In genomic region chr17:29147228-29147627, GRCh38 we compare ENCODE assay signal across 7 cellular contexts. TPM values are rescaled to one million over a fixed set of nuclear protein-coding genes. Genes with fewer than 3 reads are reported as not detected.
A peak's percentile ranks its signal among the peaks of the same experiment; 100 is the strongest.
DNase-seq lines count a peak whose midpoint lies in the region; ATAC-seq, FAIRE-seq and TF ChIP-seq lines count a peak whose summit lies in the region.
"Not testable (repeated sequence)": the region's sequence is repeated elsewhere in the genome, so short reads cannot be mapped to it uniquely, and the experiment has no call there.

No MANE protein-coding gene starts in this region.

- not testable (repeated sequence) for H3K27me3 ChIP-seq in IMR-90 (ENCODE audit: control insufficient read depth, insufficient read depth, low read length); HepG2 (ENCODE audit: control insufficient read depth in 1 of 2, insufficient read depth in 2 of 2, low read length in 2 of 2)

- not testable (repeated sequence) for ATAC-seq in IMR-90 (ENCODE audit: low read depth); activated CD8-positive, alpha-beta T cell treated with anti-CD3 and anti-CD28 coated beads for 36 hours; central memory CD8-positive, alpha-beta T cell (replicated peaks; ENCODE audit: extremely low read depth, poor library complexity, severe bottlenecking); HepG2

- WGBS in IMR-90 (ENCODE audit: extremely low coverage in 2 of 2, insufficient read length in 1 of 2), 2 experiments = no CpG with 5 or more reads among the region's 2 CpGs
- 96% methylated on average over 2 of the region's 2 CpGs for WGBS in HepG2 (ENCODE audit: low lambda C conversion rate)

- not testable (repeated sequence) for H4K5ac ChIP-seq in IMR-90 (ENCODE audit: low read depth, low read length)

- dilution Hi-C loops in IMR-90 (cut with HindIII; ENCODE audit: low sequenced_read_pairs, unreplicated experiment) = not testable (repeated sequence)

- H3K27ac Mint-ChIP-seq in T-helper 2 cell treated with Interferon-gamma antibody and Interleukin-4, amounts not matched to agents 5 μg/mL and 100 μg/mL, for 36 hours = peak overlapping the region; percentile 67
- peak overlapping the region; percentile 55 for H3K27ac Mint-ChIP-seq in activated CD8-positive, alpha-beta T cell treated with anti-CD3 and anti-CD28 coated beads for 36 hours
- peak overlapping the region; percentile 41 for H3K27ac Mint-ChIP-seq in activated naive CD4-positive, alpha-beta T cell treated with anti-CD3 and anti-CD28 coated beads for 36 hours
- H3K27ac Mint-ChIP-seq in central memory CD8-positive, alpha-beta T cell (ENCODE audit: low read depth) = not testable (repeated sequence)

- CTCF ChIA-PET in IMR-90 (lab: Yijun Ruan, JAX) (interaction anchor here (5.9 to 6.1 kb wide), 2 partner anchors 23 to 73 kb away, joined by 40 to 56 read pairs; no protein-coding TSS in a partner anchor), HepG2 (lab: Yijun Ruan, JAX; ENCODE audit: low intra/inter-chr PET ratio, low total read pairs) (interaction anchor here (4.6 kb wide), 1 partner anchor 33 kb away, joined by 40 read pairs; the partner anchor contains the start of gene MYO18A)
- CTCF ChIA-PET in activated CD8-positive, alpha-beta T cell treated with anti-CD3 and anti-CD28 coated beads for 36 hours (lab: Charles Lee) = interaction anchor here (1.0 to 27.4 kb wide), 9 partner anchors 8 to 223 kb away, joined by 3 to 609 read pairs (median 21); partner anchors contain the start of gene MYO18A
- CTCF ChIA-PET in activated naive CD4-positive, alpha-beta T cell treated with anti-CD3 and anti-CD28 coated beads for 36 hours (lab: Charles Lee) = interaction anchor here (0.6 to 10.6 kb wide), 12 partner anchors 8 to 243 kb away, joined by 3 to 261 read pairs (median 4); partner anchors contain the start of gene MYO18A

- not testable (repeated sequence) for H2BK20ac ChIP-seq in IMR-90 (ENCODE audit: low read depth, low read length)

- H3K9me1 ChIP-seq in IMR-90 (ENCODE audit: insufficient read depth, low read length) = peaks cover 15% of the 10 kb centered on the region

- H2AFZ ChIP-seq in IMR-90 (replicated peaks; ENCODE audit: low read length, poor library complexity); HepG2 (ENCODE audit: low read length): not testable (repeated sequence)

- peaks cover 28 to 83% of the 10 kb centered on the region in 2 experiments for H3K79me1 ChIP-seq in IMR-90 (ENCODE audit: low read depth in 1 of 2, low read length in 2 of 2)

- not testable (repeated sequence) for H3K27me3 Mint-ChIP-seq in T-helper 2 cell treated with Interferon-gamma antibody and Interleukin-4, amounts not matched to agents 5 μg/mL and 100 μg/mL, for 36 hours (ENCODE audit: low read depth); activated CD8-positive, alpha-beta T cell treated with anti-CD3 and anti-CD28 coated beads for 36 hours; activated naive CD4-positive, alpha-beta T cell treated with anti-CD3 and anti-CD28 coated beads for 36 hours (ENCODE audit: low read depth); central memory CD8-positive, alpha-beta T cell

- peaks cover 39% of the 10 kb centered on the region for H3K4me1 Mint-ChIP-seq in T-helper 2 cell treated with Interferon-gamma antibody and Interleukin-4, amounts not matched to agents 5 μg/mL and 100 μg/mL, for 36 hours (ENCODE audit: low read depth)
- peaks cover 57% of the 10 kb centered on the region for H3K4me1 Mint-ChIP-seq in activated CD8-positive, alpha-beta T cell treated with anti-CD3 and anti-CD28 coated beads for 36 hours (ENCODE audit: low read depth)
- H3K4me1 Mint-ChIP-seq in activated naive CD4-positive, alpha-beta T cell treated with anti-CD3 and anti-CD28 coated beads for 36 hours (ENCODE audit: low read depth) = peaks cover 49% of the 10 kb centered on the region
- H3K4me1 Mint-ChIP-seq in central memory CD8-positive, alpha-beta T cell = peaks cover 29% of the 10 kb centered on the region

- in situ Hi-C loops in IMR-90 (cut with MboI; ENCODE audit: low sequenced_read_pairs) = loop anchor here (5.0 kb wide), 2 partner anchors 70 to 140 kb away; no protein-coding TSS in a partner anchor
- in situ Hi-C loops in HepG2 (cut with HindIII; ENCODE audit: extremely low pct_ligation_motif_present, low pct_unique_long_range_greater_than_20kb) = loop anchor here (5.0 kb wide), 2 partner anchors 35 to 70 kb away; partner anchors contain the start of gene MYO18A

- H3K4me1 ChIP-seq in IMR-90 (ENCODE audit: control insufficient read depth, insufficient read depth, low read length) (peaks cover 21% of the 10 kb centered on the region), HepG2 (ENCODE audit: insufficient read depth, low read length) (peaks cover 76% of the 10 kb centered on the region)

- POLR2A ChIA-PET in IMR-90 (lab: Charles Lee; ENCODE audit: unreplicated experiment) = not testable (repeated sequence)
- POLR2A ChIA-PET in activated CD8-positive, alpha-beta T cell treated with anti-CD3 and anti-CD28 coated beads for 36 hours (lab: Charles Lee) = interaction anchor here (1.0 to 6.7 kb wide), 4 partner anchors 8 to 147 kb away, joined by 3 to 65 read pairs (median 6); partner anchors contain the start of gene MYO18A
- POLR2A ChIA-PET in HepG2 (lab: Yijun Ruan, JAX) = interaction anchor here (0.6 to 21.6 kb wide), 5 partner anchors 22 to 147 kb away, joined by 3 to 618 read pairs (median 5); partner anchors contain the start of genes MYO18A and NUFIP2

- H2BK15ac ChIP-seq in IMR-90 (ENCODE audit: low read depth, low read length) = not testable (repeated sequence)

- not testable (repeated sequence) for H3K9me3 ChIP-seq in IMR-90 (ENCODE audit: control insufficient read depth, insufficient read depth, low read length); HepG2 (ENCODE audit: low read length)

- H2BK120ac ChIP-seq in IMR-90 (ENCODE audit: low read depth, low read length) = not testable (repeated sequence)

- H3K36me3 ChIP-seq in IMR-90 (ENCODE audit: control insufficient read depth, insufficient read depth, low read length) = not testable (repeated sequence)
- H3K36me3 ChIP-seq in HepG2 (replicated peaks in 1 of 2; ENCODE audit: control insufficient read depth in 1 of 2, insufficient read depth in 2 of 2, low read length in 2 of 2) = peaks cover 4 to 21% of the 10 kb centered on the region in 2 experiments; a peak in 4 of 5 replicates

- not testable (repeated sequence) for FAIRE-seq in HepG2 (lab: Jason Lieb, UNC)

- not testable (repeated sequence) for TF ChIP-seq EP300 in HepG2 (IDR thresholded peaks at IDR 0.05; ENCODE audit: low read depth in 2 of 2, low read length in 2 of 2); HepG2 (CRISPR knock-in tag; IDR thresholded peaks at IDR 0.05; ENCODE audit: borderline replicate concordance)

- not testable (repeated sequence) for DNase-seq in IMR-90; T-helper 2 cell treated with Interferon-gamma antibody and Interleukin-4, amounts not matched to agents 5 μg/mL and 100 μg/mL, for 36 hours (ENCODE audit: low spot score); activated CD8-positive, alpha-beta T cell treated with anti-CD3 and anti-CD28 coated beads for 36 hours; activated naive CD4-positive, alpha-beta T cell treated with anti-CD3 and anti-CD28 coated beads for 36 hours; central memory CD8-positive, alpha-beta T cell (ENCODE audit: low spot score in 2 of 2); HepG2 (ENCODE audit: low spot score)
- DNase-seq in renal cortical epithelial cell (ENCODE audit: low read depth) = peak; percentile 29

- not testable (repeated sequence) for H3K14ac ChIP-seq in IMR-90 (replicated peaks; ENCODE audit: low read depth, low read length)

- not testable (repeated sequence) for BruUV-seq in IMR-90 (replicated peaks; lab: Mats Ljungman, UMichigan); HepG2 (replicated peaks; lab: Mats Ljungman, UMichigan)

- TF ChIP-seq RAD21 in IMR-90 (IDR thresholded peaks at IDR 0.05; ENCODE audit: low read length); HepG2 (CRISPR knock-in tag; IDR thresholded peaks at IDR 0.05): not testable (repeated sequence)

- H3K4me2 ChIP-seq in IMR-90 (ENCODE audit: low read depth, low read length) = not testable (repeated sequence)
- H3K4me2 ChIP-seq in HepG2 (ENCODE audit: low read depth, low read length) = peak overlapping the region; percentile 81; the same call in 1 of the 2 replicates

- H4K91ac ChIP-seq in IMR-90 (ENCODE audit: insufficient read depth, low read depth, low read length) = not testable (repeated sequence)

- H3K56ac ChIP-seq in IMR-90 (ENCODE audit: extremely low read depth, insufficient read depth, low read length) = not testable (repeated sequence)

- H3K36me3 Mint-ChIP-seq in T-helper 2 cell treated with Interferon-gamma antibody and Interleukin-4, amounts not matched to agents 5 μg/mL and 100 μg/mL, for 36 hours (ENCODE audit: low read depth); activated CD8-positive, alpha-beta T cell treated with anti-CD3 and anti-CD28 coated beads for 36 hours (ENCODE audit: low read depth); activated naive CD4-positive, alpha-beta T cell treated with anti-CD3 and anti-CD28 coated beads for 36 hours (ENCODE audit: low read depth); central memory CD8-positive, alpha-beta T cell (ENCODE audit: insufficient read depth): not testable (repeated sequence)

- not testable (repeated sequence) for H4K20me1 ChIP-seq in IMR-90 (ENCODE audit: insufficient read depth, low read length)
- H4K20me1 ChIP-seq in HepG2 (ENCODE audit: insufficient read depth, low read length) = peaks cover 35% of the 10 kb centered on the region

- H2AK5ac ChIP-seq in IMR-90 (ENCODE audit: low read depth, low read length) = 0 out of 2 replicates have a peak overlapping the region, but pooled peaks have one; percentile 13

- H4K8ac ChIP-seq in IMR-90 (ENCODE audit: low read depth in 2 of 2, low read length in 2 of 2) = not testable (repeated sequence)

- H2AK9ac ChIP-seq in IMR-90 (replicated peaks; ENCODE audit: low read depth, low read length, poor library complexity) = not testable (repeated sequence)

- peaks cover 46% of the 10 kb centered on the region for H3K79me2 ChIP-seq in HepG2 (ENCODE audit: insufficient read depth, low read length)

- H3K23ac ChIP-seq in IMR-90 (ENCODE audit: low read depth, low read length) = not testable (repeated sequence)

- H3K18ac ChIP-seq in IMR-90 (ENCODE audit: low read depth, low read length) = not testable (repeated sequence)

- intact Hi-C loops in IMR-90 (cut with micrococcal nuclease) (loop anchor here (5.0 to 10.0 kb wide), 2 partner anchors 220 to 418 kb away; partner anchors contain the start of genes ABHD15 and TP53I13), HepG2 (cut with micrococcal nuclease; ENCODE audit: unreplicated experiment) (loop anchor here (10.0 kb wide), 1 partner anchor 62 kb away; no protein-coding TSS in a partner anchor)
- intact Hi-C loops in activated CD8-positive, alpha-beta T cell treated with anti-CD3 and anti-CD28 coated beads for 36 hours (cut with micrococcal nuclease) = loop anchor here (5.0 kb wide), 2 partner anchors 35 to 145 kb away; partner anchors contain the start of genes MYO18A and NUFIP2
- intact Hi-C loops in activated naive CD4-positive, alpha-beta T cell treated with anti-CD3 and anti-CD28 coated beads for 36 hours (cut with micrococcal nuclease) = loop anchor here (5.0 kb wide), 4 partner anchors 210 to 465 kb away; partner anchors contain the start of gene ANKRD13B

- TF ChIP-seq POLR2A in IMR-90 (IDR thresholded peaks at IDR 0.05; ENCODE audit: low read depth, low read length); HepG2 (IDR thresholded peaks at IDR 0.05; ENCODE audit: insufficient read depth in 1 of 2, low read depth in 2 of 2, low read length in 2 of 2): not testable (repeated sequence)

- not testable (repeated sequence) for H3K4ac ChIP-seq in IMR-90 (ENCODE audit: low read depth, low read length)

- not testable (repeated sequence) for H3K4me3 ChIP-seq in IMR-90 (ENCODE audit: insufficient read depth, low read depth, low read length); HepG2 (replicated peaks in 1 of 3; ENCODE audit: insufficient read depth in 1 of 3, low read depth in 2 of 3, low read length in 3 of 3)

- H2BK5ac ChIP-seq in IMR-90 (ENCODE audit: low read depth, low read length, poor library complexity, severe bottlenecking) = not testable (repeated sequence)

- not testable (repeated sequence) for TF ChIP-seq CTCF in IMR-90 (conservative IDR thresholded peaks at IDR 0.05; ENCODE audit: low read depth, low read length); activated CD8-positive, alpha-beta T cell treated with anti-CD3 and anti-CD28 coated beads for 36 hours (IDR thresholded peaks at IDR 0.05); HepG2 (CRISPR knock-in tag; IDR thresholded peaks at IDR 0.05)

- not testable (repeated sequence) for H3K27ac ChIP-seq in IMR-90 (ENCODE audit: insufficient read depth, low read length)
- H3K27ac ChIP-seq in HepG2 (ENCODE audit: extremely low read length, insufficient read depth, low read length) = peak overlapping the region; percentile 64

- H3K9ac ChIP-seq in IMR-90 (ENCODE audit: low read depth, low read length) = not testable (repeated sequence)
- H3K9ac ChIP-seq in HepG2 (ENCODE audit: insufficient read depth, low read depth, low read length) = 0 out of 2 replicates have a peak overlapping the region, but pooled peaks have one; percentile 5

- not testable (repeated sequence) for H3K9me3 Mint-ChIP-seq in T-helper 2 cell treated with Interferon-gamma antibody and Interleukin-4, amounts not matched to agents 5 μg/mL and 100 μg/mL, for 36 hours; activated CD8-positive, alpha-beta T cell treated with anti-CD3 and anti-CD28 coated beads for 36 hours; activated naive CD4-positive, alpha-beta T cell treated with anti-CD3 and anti-CD28 coated beads for 36 hours; central memory CD8-positive, alpha-beta T cell

- H3K4me3 Mint-ChIP-seq in T-helper 2 cell treated with Interferon-gamma antibody and Interleukin-4, amounts not matched to agents 5 μg/mL and 100 μg/mL, for 36 hours = peak overlapping the region; percentile 36
- H3K4me3 Mint-ChIP-seq in activated CD8-positive, alpha-beta T cell treated with anti-CD3 and anti-CD28 coated beads for 36 hours; activated naive CD4-positive, alpha-beta T cell treated with anti-CD3 and anti-CD28 coated beads for 36 hours: not testable (repeated sequence)
- H3K4me3 Mint-ChIP-seq in central memory CD8-positive, alpha-beta T cell = peak overlapping the region; percentile 47

RNA-seq across cellular contexts. Expression of gene MYO18A, which starts 33.0 kb away (rescaled TPM):
- total RNA-seq in IMR-90 (2012; rRNA removed) (39.1 and 40.0 TPM in 2 replicates), HepG2 (2016; rRNA removed; fragmentation: Illumina TruSeq; extraction: Trizol) (21.2 and 24.8 TPM in 2 replicates), renal cortical epithelial cell (25.4 and 65.5 TPM in 2 replicates)
- polyA plus RNA-seq in IMR-90 (2012; rRNA removed) (22.4 and 22.9 TPM in 2 replicates), HepG2 (2011; rRNA removed) (16.8 and 23.2 TPM in 2 replicates)
- polyA plus RNA-seq in IMR-90 (2012; cell fraction: cytosol; rRNA removed) = 12.8 and 19.0 TPM in 2 replicates
- polyA plus RNA-seq in IMR-90 (2012; cell fraction: nucleus; rRNA removed; ENCODE audit: low replicate concordance) = 95.5 and 141 TPM in 2 replicates
- 10 to 100 TPM; 27.5 to 29.4 TPM for total RNA-seq in activated CD8-positive, alpha-beta T cell treated with anti-CD3 and anti-CD28 coated beads for 36 hours
- total RNA-seq in activated naive CD4-positive, alpha-beta T cell treated with anti-CD3 and anti-CD28 coated beads for 36 hours = 10 to 100 TPM; 23.8 to 25.0 TPM
- total RNA-seq in HepG2 (2016; cell fraction: cytosol; rRNA removed; fragmentation: Illumina TruSeq; extraction: Trizol; ENCODE audit: low read depth) = 4.9 and 7.5 TPM in 2 replicates
- total RNA-seq in HepG2 (2016; cell fraction: insoluble cytoplasmic fraction; rRNA removed; fragmentation: Illumina TruSeq; extraction: Trizol) = 16.3 and 25.6 TPM in 2 replicates
- total RNA-seq in HepG2 (2016; cell fraction: membrane; rRNA removed; fragmentation: Illumina TruSeq; extraction: Trizol) = 5.8 and 6.0 TPM in 2 replicates
- 24.8 and 30.3 TPM in 2 replicates for total RNA-seq in HepG2 (2016; cell fraction: nucleus; rRNA removed; fragmentation: Illumina TruSeq; extraction: Trizol)
- polyA plus RNA-seq in HepG2 (2011; cell fraction: cytosol; rRNA removed) = 8.3 and 9.6 TPM in 2 replicates
- 155 and 159 TPM in 2 replicates for polyA plus RNA-seq in HepG2 (2011; cell fraction: nucleus; rRNA removed)
- polyA plus RNA-seq in HepG2 (2012) = 42.0 and 44.5 TPM in 2 replicates
- 0.96 and 1.4 TPM in 2 replicates for polyA plus RNA-seq in HepG2 (2016; cell fraction: cytosol; fragmentation: Illumina TruSeq; extraction: Trizol; ENCODE audit: low read depth)
- polyA plus RNA-seq in HepG2 (2016; cell fraction: insoluble cytoplasmic fraction; fragmentation: Illumina TruSeq; extraction: Trizol; ENCODE audit: low read depth) = 16.0 and 20.4 TPM in 2 replicates
- 2.4 and 3.0 TPM in 2 replicates for polyA plus RNA-seq in HepG2 (2016; cell fraction: membrane; fragmentation: Illumina TruSeq; extraction: Trizol; ENCODE audit: low read depth)
- polyA plus RNA-seq in HepG2 (2016; cell fraction: nucleus; fragmentation: Illumina TruSeq; extraction: Trizol; ENCODE audit: insufficient read depth, low read depth) = 72.8 and 77.7 TPM in 2 replicates
- 39.4 and 67.1 TPM in 2 replicates for polyA minus RNA-seq in HepG2 (2011; rRNA and poly(A)+ RNA removed; ENCODE audit: low replicate concordance)
- 13.7 and 17.4 TPM in 2 replicates for polyA minus RNA-seq in HepG2 (2011; cell fraction: cytosol; rRNA and poly(A)+ RNA removed)
- 65.8 and 83.4 TPM in 2 replicates for polyA minus RNA-seq in HepG2 (2011; cell fraction: nucleus; rRNA and poly(A)+ RNA removed)
